28 cellular contexts compared by ENCODE assay signal in genomic region chr18:56207989-56208388, GRCh38.
"Had no signal": no experiment of that assay in that cellular context is flagged by ENCODE, and none has a peak within 500 bp of the region (broad histone marks: within the 10 kb centered on the region; RNA-seq: fewer than 3 reads in every experiment).

No MANE protein-coding gene starts in this region.

- H3K27ac Mint-ChIP-seq: activated CD8-positive, alpha-beta T cell treated with anti-CD3 and anti-CD28 coated beads for 36 hours; activated naive CD8-positive, alpha-beta T cell; activated T-helper 17 cell treated with anti-CD3 and anti-CD28 coated beads, Interleukin-2, amount 50 U/mL, for 72 hours; dendritic cell treated with granulocyte-macrophage colony-stimulating factor and Interleukin-4, amounts not matched to agents 40 ng/mL and 50 ng/mL, for 4 days; endodermal cell; WTC11 had no signal

- H3K4me1 Mint-ChIP-seq: activated T-helper 17 cell treated with anti-CD3 and anti-CD28 coated beads, Interleukin-2, amount 50 U/mL, for 72 hours; central memory CD8-positive, alpha-beta T cell; endodermal cell had no signal

- H3K36me3 Mint-ChIP-seq: activated naive CD8-positive, alpha-beta T cell had no signal

- H3K4me3 Mint-ChIP-seq: activated CD8-positive, alpha-beta T cell treated with anti-CD3 and anti-CD28 coated beads for 36 hours; activated naive CD8-positive, alpha-beta T cell; activated T-cell treated with anti-CD3 and anti-CD28 coated beads, Interleukin-2, amount 50 U/mL, for 4 hours; activated T-helper 17 cell treated with anti-CD3 and anti-CD28 coated beads, Interleukin-2, amount 50 U/mL, for 72 hours; central memory CD8-positive, alpha-beta T cell; dendritic cell treated with granulocyte-macrophage colony-stimulating factor and Interleukin-4, amounts not matched to agents 40 ng/mL and 50 ng/mL, for 4 days; endodermal cell; WTC11 had no signal

- ATAC-seq: activated CD4-positive, CD25-positive, alpha-beta regulatory T cell treated with anti-CD3 and anti-CD28 coated beads, Interleukin-2, amount 50 U/mL, for 24 hours; activated CD8-positive, alpha-beta T cell treated with anti-CD3 and anti-CD28 coated beads for 36 hours; activated T-cell treated with anti-CD3 and anti-CD28 coated beads, Interleukin-2, amount 50 U/mL, for 4 hours; activated T-helper 17 cell treated with anti-CD3 and anti-CD28 coated beads, Interleukin-2, amount 50 U/mL, for 72 hours; esophagus mucosa; WTC11 had no signal

- H3K4me3 ChIP-seq: coronary artery, dorsolateral prefrontal cortex had no signal

- H3K36me3 ChIP-seq: brain microvascular endothelial cell had no signal

- DNase-seq: activated CD4-positive, alpha-beta T cell treated with anti-CD3 and anti-CD28 coated beads for 48 hours; activated CD4-positive, alpha-beta T cell treated with anti-CD3 and anti-CD28 coated beads, Interleukin-2, amount 50 U/mL, for 1 hour; activated CD4-positive, alpha-beta T cell treated with anti-CD3 and anti-CD28 coated beads, Interleukin-2, amount 50 U/mL, for 48 hours; activated CD8-positive, alpha-beta memory T cell treated with anti-CD3 and anti-CD28 coated beads for 24 hours; activated CD8-positive, alpha-beta T cell treated with anti-CD3 and anti-CD28 coated beads for 36 hours; activated effector memory CD4-positive, alpha-beta T cell treated with Interleukin-2 at 50 U/mL for 16 hours; activated gamma-delta T cell treated with Interleukin-2 at 50 U/mL for 16 hours; activated naive CD4-positive, alpha-beta T cell treated with anti-CD3 and anti-CD28 coated beads, Interleukin-2, amount 50 U/mL, for 16 hours; activated naive CD4-positive, alpha-beta T cell treated with Interleukin-2 at 50 U/mL for 16 hours; activated T-cell treated with anti-CD3 and anti-CD28 coated beads, Interleukin-2, amount 50 U/mL, for 4 hours; amniotic stem cell; anterior cingulate cortex; brain microvascular endothelial cell; dorsolateral prefrontal cortex; effector memory CD4-positive, alpha-beta T cell; endodermal cell; foreskin fibroblast; head of caudate nucleus; T-helper 2 cell had no signal

- H3K27me3 ChIP-seq: brain microvascular endothelial cell, dorsolateral prefrontal cortex had no signal

- H3K27ac ChIP-seq: brain microvascular endothelial cell, coronary artery, dorsolateral prefrontal cortex, VCaP had no signal

- H3K27me3 Mint-ChIP-seq: activated CD8-positive, alpha-beta T cell treated with anti-CD3 and anti-CD28 coated beads for 36 hours; activated naive CD8-positive, alpha-beta T cell; activated T-helper 17 cell treated with anti-CD3 and anti-CD28 coated beads, Interleukin-2, amount 50 U/mL, for 72 hours; central memory CD8-positive, alpha-beta T cell; dendritic cell treated with granulocyte-macrophage colony-stimulating factor and Interleukin-4, amounts not matched to agents 40 ng/mL and 50 ng/mL, for 4 days had no signal
